ENCODE assay signal across 10 cellular contexts in the genomic region with DNA sequence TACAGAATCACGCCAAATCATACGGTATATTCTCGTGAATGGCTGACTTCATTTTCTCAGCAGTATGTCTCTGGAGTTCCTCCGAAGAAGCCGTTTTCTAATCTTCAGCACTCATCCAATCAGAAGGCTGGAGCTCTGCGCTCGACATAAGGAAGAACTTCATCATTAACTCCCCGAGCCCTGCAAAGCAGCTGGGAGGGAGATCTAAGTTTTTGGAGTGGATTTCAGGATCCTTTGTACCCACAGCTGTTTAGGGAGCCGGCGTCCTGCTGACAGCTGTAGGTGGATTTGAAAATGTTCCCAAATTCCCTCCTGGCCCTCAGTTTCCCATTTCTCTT. TPM values are rescaled to one million over a fixed set of nuclear protein-coding genes. Genes with fewer than 3 reads are reported as not detected.
A peak's percentile ranks its signal among the peaks of the same experiment; 100 is the strongest.
DNase-seq lines count a peak whose midpoint lies in the region; TF ChIP-seq lines count a peak whose summit lies in the region.
"Had no signal": no experiment of that assay in that cellular context is flagged by ENCODE, and none has a peak within 500 bp of the region (broad histone marks: within the 10 kb centered on the region; RNA-seq: fewer than 3 reads in every experiment).

No MANE protein-coding gene starts in this region.

- H3K27ac ChIP-seq in transverse colon, result peak overlapping the region; percentile 57 to 76 (median 63)
- no peak overlapping the region for H3K27ac ChIP-seq in RWPE1

- H3K36me3 Mint-ChIP-seq in T-helper 1 cell treated with Interleukin-12 subunit alpha and Interleukin-12 subunit beta and Interleukin-4 antibody, amounts not matched to agents 30 μg/mL and 1 μg/mL, for 36 hours (ENCODE audit: low read depth), result no peaks in the 10 kb centered on the region
- H3K36me3 Mint-ChIP-seq: IgD-negative memory B cell had no signal

- no peaks in the 10 kb centered on the region for H3K4me1 ChIP-seq in transverse colon
- no peaks in the 10 kb centered on the region for H3K4me1 ChIP-seq in BE2C

- TF ChIP-seq EP300 in transverse colon (IDR thresholded peaks at IDR 0.05; ENCODE audit: low read depth), result no peak

- H3K4me1 Mint-ChIP-seq in T-helper 1 cell treated with Interleukin-12 subunit alpha and Interleukin-12 subunit beta and Interleukin-4 antibody, amounts not matched to agents 30 μg/mL and 1 μg/mL, for 36 hours (ENCODE audit: low read depth), result no peaks in the 10 kb centered on the region
- H3K4me1 Mint-ChIP-seq: B cell had no signal

- no peaks in the 10 kb centered on the region for H3K36me3 ChIP-seq in transverse colon
- no peaks in the 10 kb centered on the region for H3K36me3 ChIP-seq in BE2C

- no peak for DNase-seq in T-helper 1 cell
- peak; percentile 77 for DNase-seq in amniotic epithelial cell (ENCODE audit: low read depth)
- DNase-seq in kidney tubule cell (ENCODE audit: low spot score), result peak; percentile 44
- no peak for DNase-seq in transverse colon
- DNase-seq in RWPE1 (ENCODE audit: low spot score), result no peak
- no peak for DNase-seq in BE2C
- no peak for DNase-seq in NCI-H1436 (lab: John Stamatoyannopoulos, UW)

- H3K9me3 Mint-ChIP-seq in T-helper 1 cell treated with Interleukin-12 subunit alpha and Interleukin-12 subunit beta and Interleukin-4 antibody, amounts not matched to agents 30 μg/mL and 1 μg/mL, for 36 hours, result no peaks in the 10 kb centered on the region

- 48 to 68% methylated on average over 4 to 10 of the region's 10 CpGs for WGBS in transverse colon (ENCODE audit: low coverage in 1 of 2), 2 donors

- CTCF ChIA-PET in RWPE1 (lab: Yijun Ruan, JAX), result no interaction called here

- H3K9me3 ChIP-seq in transverse colon, result no peaks in the 10 kb centered on the region
- H3K9me3 ChIP-seq in BE2C, result no peaks in the 10 kb centered on the region

- peaks cover 14% of the 10 kb centered on the region for H3K27me3 Mint-ChIP-seq in T-helper 1 cell treated with Interleukin-12 subunit alpha and Interleukin-12 subunit beta and Interleukin-4 antibody, amounts not matched to agents 30 μg/mL and 1 μg/mL, for 36 hours (ENCODE audit: low read depth)

- no peak overlapping the region for H3K27ac Mint-ChIP-seq in T-helper 1 cell treated with Interleukin-12 subunit alpha and Interleukin-12 subunit beta and Interleukin-4 antibody, amounts not matched to agents 30 μg/mL and 1 μg/mL, for 36 hours
- H3K27ac Mint-ChIP-seq: B cell, IgD-negative memory B cell had no signal

- no peak for TF ChIP-seq CTCF in transverse colon (IDR thresholded peaks at IDR 0.05)
- no peak for TF ChIP-seq CTCF in RWPE1 (conservative IDR thresholded peaks at IDR 0.05; ENCODE audit: low read depth)
- TF ChIP-seq CTCF in BE2C (IDR thresholded peaks at IDR 0.05; ENCODE audit: low read depth, low read length), result no peak

- H3K4me3 Mint-ChIP-seq in T-helper 1 cell treated with Interleukin-12 subunit alpha and Interleukin-12 subunit beta and Interleukin-4 antibody, amounts not matched to agents 30 μg/mL and 1 μg/mL, for 36 hours, result peak overlapping the region; percentile 35
- H3K4me3 Mint-ChIP-seq: B cell had no signal

- intact Hi-C loops in transverse colon (cut with DNase I; ENCODE audit: low total_unique reads), result no loop called here

- POLR2A ChIA-PET in RWPE1 (lab: Yijun Ruan, JAX; ENCODE audit: low non-redundant PET), result no interaction called here

- H3K4me3 ChIP-seq in transverse colon (peak overlapping the region; percentile 21 to 49 (median 34)), BE2C (ENCODE audit: low read depth, low read length) (no peak overlapping the region)

- H3K27me3 ChIP-seq in transverse colon, result no peaks in the 10 kb centered on the region
- no peaks in the 10 kb centered on the region for H3K27me3 ChIP-seq in BE2C

- no peak for TF ChIP-seq POLR2A in transverse colon (IDR thresholded peaks at IDR 0.05)

- in situ Hi-C loops in transverse colon (cut with MboI; ENCODE audit: low pct_ligation_motif_present in 1 of 4, low pct_unique_long_range_greater_than_20kb in 1 of 4, low sequenced_read_pairs in 3 of 4), result no loop called here

RNA-seq across cellular contexts. Expression of gene SDK1, which starts 40.7 kb away (rescaled TPM):
- total RNA-seq in transverse colon, result 1 to 10 TPM; 4.0 to 8.6 (median 5.4) TPM
- 0.25 TPM for polyA plus RNA-seq in BE2C (2012; ENCODE audit: insufficient read depth, insufficient read length, low read depth)
- polyA plus RNA-seq: IgD-negative memory B cell had no signal

Comparison
In these comparisons a context has a peak if more than half of its experiments do, and no peak if none do; other contexts are left out.
1. DNase-seq: peak in amniotic epithelial cell (single experiment) and kidney tubule cell (single experiment); none in T-helper 1 cell (0 of 5), transverse colon (single experiment), RWPE1 (single experiment), BE2C (single experiment) and NCI-H1436 (single experiment).